Comparison of ENCODE assay signal across 8 cellular contexts in genomic region chr10:26555719-26556368, GRCh38.
DNase-seq lines count a peak whose midpoint lies in the region; ATAC-seq and TF ChIP-seq lines count a peak whose summit lies in the region.

No MANE protein-coding gene starts in this region.

- H3K9me3 ChIP-seq in mesenchymal stem cell (ENCODE audit: control insufficient read depth, low read length), result peaks cover 5% of the 10 kb centered on the region

- peaks cover under 1% of the 10 kb centered on the region for H3K9me3 Mint-ChIP-seq in stimulated activated naive CD8-positive, alpha-beta T cell treated with anti-CD3 and anti-CD28 coated beads, Interleukin-15, Interleukin-2, amounts not matched to agents 100 ng/mL and 50 ng/mL, for 24 hours
- H3K9me3 Mint-ChIP-seq in nephron progenitor cell, result peaks cover 8% of the 10 kb centered on the region

- no peak overlapping the region for H3K4me3 ChIP-seq in mesenchymal stem cell (ENCODE audit: insufficient read depth in 1 of 2, low read depth in 1 of 2, low read length in 2 of 2)

- WGBS in mesenchymal stem cell, result 69% methylated on average over 8 of the region's 8 CpGs

- no peak overlapping the region for H3K18ac ChIP-seq in mesenchymal stem cell (ENCODE audit: low read depth in 1 of 2, low read length in 2 of 2)

- H3K14ac ChIP-seq in mesenchymal stem cell (ENCODE audit: low read length in 2 of 2), result no peak overlapping the region

- no peak overlapping the region for H2BK15ac ChIP-seq in mesenchymal stem cell (ENCODE audit: low read depth, poor library complexity, severe bottlenecking)

- H3K27me3 ChIP-seq in mesenchymal stem cell (ENCODE audit: control insufficient read depth in 1 of 2, insufficient read depth in 1 of 2, low read length in 2 of 2), result peaks cover 0 to 4% of the 10 kb centered on the region in 2 experiments

- H3K36me3 ChIP-seq in mesenchymal stem cell (ENCODE audit: control insufficient read depth in 1 of 2, insufficient read depth in 2 of 2, low read depth in 1 of 2, low read length in 2 of 2), result peaks cover 0 to 43% of the 10 kb centered on the region in 2 experiments

- H2BK120ac ChIP-seq in mesenchymal stem cell (ENCODE audit: low read depth, low read length), result no peak overlapping the region

- peak overlapping the region; percentile 12 for H3K27ac Mint-ChIP-seq in stimulated activated naive CD8-positive, alpha-beta T cell treated with anti-CD3 and anti-CD28 coated beads, Interleukin-15, Interleukin-2, amounts not matched to agents 100 ng/mL and 50 ng/mL, for 24 hours
- H3K27ac Mint-ChIP-seq in nephron progenitor cell, result no peak overlapping the region

- H3K4me1 ChIP-seq in mesenchymal stem cell (ENCODE audit: control insufficient read depth, insufficient read depth, low read depth, low read length), result no peaks in the 10 kb centered on the region

- peaks cover 75% of the 10 kb centered on the region for H3K36me3 Mint-ChIP-seq in stimulated activated naive CD8-positive, alpha-beta T cell treated with anti-CD3 and anti-CD28 coated beads, Interleukin-15, Interleukin-2, amounts not matched to agents 100 ng/mL and 50 ng/mL, for 24 hours (ENCODE audit: low read depth)
- no peaks in the 10 kb centered on the region for H3K36me3 Mint-ChIP-seq in nephron progenitor cell (ENCODE audit: low read depth)

- no peak overlapping the region for H3K23ac ChIP-seq in mesenchymal stem cell (ENCODE audit: low read length in 2 of 2)

- no peaks in the 10 kb centered on the region for H3K27me3 Mint-ChIP-seq in stimulated activated naive CD8-positive, alpha-beta T cell treated with anti-CD3 and anti-CD28 coated beads, Interleukin-15, Interleukin-2, amounts not matched to agents 100 ng/mL and 50 ng/mL, for 24 hours
- peaks cover 20% of the 10 kb centered on the region for H3K27me3 Mint-ChIP-seq in nephron progenitor cell (ENCODE audit: low read depth, poor library complexity)

- ATAC-seq in stimulated activated naive CD8-positive, alpha-beta T cell treated with anti-CD3 and anti-CD28 coated beads, Interleukin-15, Interleukin-2, amounts not matched to agents 100 U/mL and 50 U/mL, for 24 hours, result no peak
- ATAC-seq in HG03039 (IDR thresholded peaks at IDR 0.05; ENCODE audit: unreplicated experiment), result no peak

- no peak overlapping the region for H2AK5ac ChIP-seq in mesenchymal stem cell (ENCODE audit: low read length, severe bottlenecking)

- no peaks in the 10 kb centered on the region for H3K79me1 ChIP-seq in mesenchymal stem cell (replicated peaks; ENCODE audit: low read length, poor library complexity, severe bottlenecking)

- no peak overlapping the region for H2BK5ac ChIP-seq in mesenchymal stem cell (ENCODE audit: low read depth, low read length, poor library complexity, severe bottlenecking)

- no peak overlapping the region for H3K4me2 ChIP-seq in mesenchymal stem cell (ENCODE audit: low read length, poor library complexity, severe bottlenecking)

- H3K4me3 Mint-ChIP-seq in stimulated activated naive CD8-positive, alpha-beta T cell treated with anti-CD3 and anti-CD28 coated beads, Interleukin-15, Interleukin-2, amounts not matched to agents 100 ng/mL and 50 ng/mL, for 24 hours, result no peak overlapping the region
- no peak overlapping the region for H3K4me3 Mint-ChIP-seq in nephron progenitor cell

- H3K4ac ChIP-seq in mesenchymal stem cell (ENCODE audit: low read depth in 1 of 2, low read length in 2 of 2), result no peak overlapping the region

- H3K4me1 Mint-ChIP-seq in stimulated activated naive CD8-positive, alpha-beta T cell treated with anti-CD3 and anti-CD28 coated beads, Interleukin-15, Interleukin-2, amounts not matched to agents 100 ng/mL and 50 ng/mL, for 24 hours (ENCODE audit: low read depth), result no peaks in the 10 kb centered on the region
- no peaks in the 10 kb centered on the region for H3K4me1 Mint-ChIP-seq in nephron progenitor cell

- no peak overlapping the region for H2AFZ ChIP-seq in mesenchymal stem cell (ENCODE audit: low read depth, low read length)

- H3K27ac ChIP-seq in cingulate gyrus (ENCODE audit: low read depth, low read length), result peak overlapping the region; percentile 29
- H3K27ac ChIP-seq in mesenchymal stem cell (ENCODE audit: low read length, poor library complexity, severe bottlenecking), result no peak overlapping the region

- H4K8ac ChIP-seq in mesenchymal stem cell (ENCODE audit: low read length), result no peak overlapping the region

- DNase-seq in stimulated activated naive CD8-positive, alpha-beta T cell treated with anti-CD3 and anti-CD28 coated beads, Interleukin-15, Interleukin-2, amounts not matched to agents 100 U/mL and 50 U/mL, for 24 hours, result no peak
- DNase-seq in mesenchymal stem cell, result no peak
- no peak for DNase-seq in nephron progenitor cell
- DNase-seq in germinal center (ENCODE audit: low spot score), result no peak
- DNase-seq in SW480 (ENCODE audit: low spot score), result no peak

- H2BK12ac ChIP-seq in mesenchymal stem cell (ENCODE audit: low read length in 2 of 2), result no peak overlapping the region

- H3K9ac ChIP-seq in mesenchymal stem cell (ENCODE audit: low read length), result peak overlapping the region; percentile 85

- no peak overlapping the region for H4K91ac ChIP-seq in mesenchymal stem cell (ENCODE audit: low read length)

- TF ChIP-seq CTCF in nephron progenitor cell (IDR thresholded peaks at IDR 0.05), result no peak
